8 cellular contexts compared by ENCODE assay signal in the genomic region with DNA sequence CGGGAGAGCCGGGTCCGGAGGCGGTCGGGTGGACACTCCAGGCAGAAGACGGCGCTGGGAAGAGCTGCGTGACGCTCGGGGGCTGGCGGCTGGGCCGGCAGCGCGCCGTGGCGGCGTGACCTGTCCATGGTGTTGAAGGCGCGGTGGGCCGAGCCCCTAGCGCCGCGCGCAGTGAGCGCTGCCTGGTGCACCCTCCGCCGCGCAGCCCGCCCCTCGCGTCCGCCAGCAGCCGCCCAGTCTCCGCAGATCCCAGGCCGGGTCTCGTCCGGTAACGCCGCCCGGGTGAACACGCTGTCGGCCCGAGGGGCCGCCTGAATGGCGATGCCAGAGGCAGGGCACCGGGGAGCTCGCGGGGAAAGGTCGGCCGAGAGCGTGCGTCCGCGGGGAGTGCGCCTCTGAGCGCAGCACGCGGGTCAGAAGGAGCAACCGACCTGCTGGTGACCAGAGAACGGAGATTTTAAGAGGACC. TPM values are rescaled to one million over a fixed set of nuclear protein-coding genes. Genes with fewer than 3 reads are reported as not detected.
DNase-seq lines count a peak whose midpoint lies in the region; ATAC-seq and TF ChIP-seq lines count a peak whose summit lies in the region.

No MANE protein-coding gene starts in this region.

- H3K36me3 Mint-ChIP-seq in CD8-positive, alpha-beta memory T cell = peaks cover 0 to 2% (median 0%) of the 10 kb centered on the region in 3 donors
- H3K36me3 Mint-ChIP-seq in activated T-cell treated with anti-CD3 and anti-CD28 coated beads, Interleukin-2, amount 50 U/mL, for 72 hours (ENCODE audit: insufficient read depth in 2 of 2) = peaks cover 0 to 3% of the 10 kb centered on the region in 2 donors

- H3K79me2 ChIP-seq in OCI-LY7 (ENCODE audit: insufficient read depth, low read depth, low read length) = no peaks in the 10 kb centered on the region

- peaks cover 0 to 4% (median 0%) of the 10 kb centered on the region in 5 donors for H3K9me3 Mint-ChIP-seq in CD8-positive, alpha-beta memory T cell
- H3K9me3 Mint-ChIP-seq in activated T-cell treated with anti-CD3 and anti-CD28 coated beads, Interleukin-2, amount 50 U/mL, for 72 hours = no peaks in the 10 kb centered on the region

- H3K27me3 Mint-ChIP-seq in CD8-positive, alpha-beta memory T cell = peaks cover 33 to 41% of the 10 kb centered on the region in 2 donors
- H3K27me3 Mint-ChIP-seq in activated T-cell treated with anti-CD3 and anti-CD28 coated beads, Interleukin-2, amount 50 U/mL, for 72 hours (ENCODE audit: low read depth) = peaks cover 40% of the 10 kb centered on the region

- peak overlapping the region; percentile 37 for H3K4me3 ChIP-seq in CD8-positive, alpha-beta memory T cell (ENCODE audit: low read length)
- H3K4me3 ChIP-seq in HUES6 (ENCODE audit: low read depth, low read length) (peak overlapping the region; percentile 81), neuron (ENCODE audit: low read length) (peak overlapping the region; percentile 97), OCI-LY7 (ENCODE audit: low read depth, low read length, poor library complexity, severe bottlenecking) (no peak overlapping the region)

- H3K9me3 ChIP-seq in CD8-positive, alpha-beta memory T cell (ENCODE audit: low read length) = no peaks in the 10 kb centered on the region
- H3K9me3 ChIP-seq in HUES6 (ENCODE audit: control insufficient read depth, insufficient read depth, low read depth, low read length) = no peaks in the 10 kb centered on the region
- H3K9me3 ChIP-seq in neuron (ENCODE audit: low read length) = no peaks in the 10 kb centered on the region
- H3K9me3 ChIP-seq in OCI-LY7 (ENCODE audit: low read length) = no peaks in the 10 kb centered on the region

- no peak overlapping the region for H3K27ac Mint-ChIP-seq in CD8-positive, alpha-beta memory T cell
- H3K27ac Mint-ChIP-seq in activated T-cell treated with anti-CD3 and anti-CD28 coated beads, Interleukin-2, amount 50 U/mL, for 72 hours = no peak overlapping the region

- no peaks in the 10 kb centered on the region for H4K20me1 ChIP-seq in OCI-LY7 (ENCODE audit: insufficient read depth, low read length)

- no peak for DNase-seq in CD8-positive, alpha-beta memory T cell
- DNase-seq in activated T-cell treated with anti-CD3 and anti-CD28 coated beads, Interleukin-2, amount 50 U/mL, for 72 hours = peak; percentile 38 to 50
- peak in 1 of 2 donors; percentile 11 for DNase-seq in foreskin keratinocyte
- no peak for DNase-seq in SKM-1 (lab: John Stamatoyannopoulos, UW; ENCODE audit: unreplicated experiment)
- DNase-seq in OCI-LY7 (ENCODE audit: low spot score) = no peak
- no peak for DNase-seq in NCI-H2029 treated with DMSO at 0.1 percent for 48 hours (lab: John Stamatoyannopoulos, UW)

- H3K4me2 ChIP-seq in OCI-LY7 (ENCODE audit: low read length) = no peak overlapping the region

- peaks cover 28% of the 10 kb centered on the region for H3K27me3 ChIP-seq in CD8-positive, alpha-beta memory T cell (ENCODE audit: insufficient read depth, low read length, poor library complexity, severe bottlenecking)
- H3K27me3 ChIP-seq in HUES6 (ENCODE audit: control insufficient read depth, insufficient read depth, low read length) (peaks cover 88% of the 10 kb centered on the region), foreskin keratinocyte (peaks cover 88% of the 10 kb centered on the region), neuron (ENCODE audit: insufficient read depth, low read length) (peaks cover 10% of the 10 kb centered on the region)

- H3K4me3 Mint-ChIP-seq in CD8-positive, alpha-beta memory T cell = peak overlapping the region; percentile 33 to 92 (median 70)
- H3K4me3 Mint-ChIP-seq in activated T-cell treated with anti-CD3 and anti-CD28 coated beads, Interleukin-2, amount 50 U/mL, for 72 hours = peak overlapping the region; percentile 86 to 92

- no peaks in the 10 kb centered on the region for H3K36me3 ChIP-seq in CD8-positive, alpha-beta memory T cell (ENCODE audit: insufficient read depth, low read length)
- H3K36me3 ChIP-seq in HUES6 (ENCODE audit: control insufficient read depth, insufficient read depth, low read length) (no peaks in the 10 kb centered on the region), neuron (ENCODE audit: insufficient read depth, low read length) (no peaks in the 10 kb centered on the region), OCI-LY7 (ENCODE audit: insufficient read depth, low read length) (no peaks in the 10 kb centered on the region)

- H3K4me1 Mint-ChIP-seq in CD8-positive, alpha-beta memory T cell = peaks cover 21 to 35% (median 30%) of the 10 kb centered on the region in 3 donors
- peaks cover 15% of the 10 kb centered on the region for H3K4me1 Mint-ChIP-seq in activated T-cell treated with anti-CD3 and anti-CD28 coated beads, Interleukin-2, amount 50 U/mL, for 72 hours (ENCODE audit: low read depth)

- H3K4me1 ChIP-seq in CD8-positive, alpha-beta memory T cell (ENCODE audit: insufficient read depth, low read length) = peaks cover 13% of the 10 kb centered on the region
- H3K4me1 ChIP-seq in HUES6 (ENCODE audit: control insufficient read depth, insufficient read depth, low read length) = peaks cover 21% of the 10 kb centered on the region
- H3K4me1 ChIP-seq in foreskin keratinocyte = no peaks in the 10 kb centered on the region
- peaks cover 36% of the 10 kb centered on the region for H3K4me1 ChIP-seq in neuron (ENCODE audit: insufficient read depth, low read length)
- H3K4me1 ChIP-seq in OCI-LY7 (ENCODE audit: insufficient read depth, low read length, poor library complexity, severe bottlenecking) = no peaks in the 10 kb centered on the region

- no peak for TF ChIP-seq CTCF in foreskin keratinocyte (conservative IDR thresholded peaks at IDR 0.05)
- TF ChIP-seq CTCF in OCI-LY7 (conservative IDR thresholded peaks at IDR 0.05; ENCODE audit: low read length) = no peak

- no peak overlapping the region for H3K27ac ChIP-seq in CD8-positive, alpha-beta memory T cell (ENCODE audit: low read depth, low read length)
- H3K27ac ChIP-seq in HUES6 (ENCODE audit: low read depth, low read length) (no peak overlapping the region), foreskin keratinocyte (no peak overlapping the region), OCI-LY7 (ENCODE audit: low read depth, low read length, poor library complexity, severe bottlenecking) (no peak overlapping the region)

- POLR2A ChIA-PET in CD8-positive, alpha-beta memory T cell (lab: Charles Lee) = no interaction called here
- POLR2A ChIA-PET in OCI-LY7 (lab: Charles Lee) = no interaction called here

- intact Hi-C loops in OCI-LY7 (cut with micrococcal nuclease; ENCODE audit: unreplicated experiment) = loop anchor here (5.0 kb wide), 1 partner anchor 459 kb away; no protein-coding TSS in a partner anchor

- CTCF ChIA-PET in CD8-positive, alpha-beta memory T cell (lab: Charles Lee) = interaction anchor here (1.2 kb wide), 1 partner anchor 60 kb away, joined by 4 read pairs; no protein-coding TSS in a partner anchor
- CTCF ChIA-PET in OCI-LY7 (lab: Charles Lee; ENCODE audit: unreplicated experiment) = no interaction called here

- no peaks in the 10 kb centered on the region for H3K9me2 ChIP-seq in OCI-LY7 (ENCODE audit: insufficient read depth, low read length)

- H3K9ac ChIP-seq in HUES6 (ENCODE audit: low read length) = no peak overlapping the region

- BruUV-seq in OCI-LY7 (replicated peaks; lab: Mats Ljungman, UMichigan) = no TSS peak

- peak; percentile 61 to 64 for ATAC-seq in activated T-cell treated with anti-CD3 and anti-CD28 coated beads, Interleukin-2, amount 50 U/mL, for 72 hours (replicated peaks in 1 of 2)
- ATAC-seq in foreskin keratinocyte = peak; percentile 75

- H2AFZ ChIP-seq in neuron (ENCODE audit: low read depth, low read length) = peak overlapping the region; percentile 96
- no peak overlapping the region for H2AFZ ChIP-seq in OCI-LY7 (ENCODE audit: low read length)

RNA-seq across cellular contexts. Expression of a gene that starts 0.7 kb away (rescaled TPM):
- total RNA-seq in CD8-positive, alpha-beta memory T cell = 1 to 10 TPM in 1 of 2 experiments, under 1 TPM in 1; 0.97 to 1.1 TPM
- polyA plus RNA-seq in CD8-positive, alpha-beta memory T cell = 0.02 TPM
- 1 to 10 TPM; 1.0 to 1.4 TPM for total RNA-seq in activated T-cell treated with anti-CD3 and anti-CD28 coated beads, Interleukin-2, amount 50 U/mL, for 72 hours
- total RNA-seq in foreskin keratinocyte (not detected in 2 replicates), OCI-LY7 (2022) (not detected in 2 replicates)
- not detected in 2 replicates for polyA plus RNA-seq in foreskin keratinocyte
- not detected in 2 replicates for total RNA-seq in OCI-LY7 (2014; rRNA removed; shearing (Covaris generic))

RNA-seq across cellular contexts. Expression of a gene that starts 58.5 kb away (rescaled TPM):
- total RNA-seq in CD8-positive, alpha-beta memory T cell = 100 to 1,000 TPM; 113 to 114 TPM
- polyA plus RNA-seq in CD8-positive, alpha-beta memory T cell = 82.0 TPM
- 10 to 100 TPM; 87.6 to 96.0 TPM for total RNA-seq in activated T-cell treated with anti-CD3 and anti-CD28 coated beads, Interleukin-2, amount 50 U/mL, for 72 hours
- total RNA-seq in foreskin keratinocyte (76.0 and 95.4 TPM in 2 replicates), OCI-LY7 (2022) (71.9 and 78.2 TPM in 2 replicates)
- 106 and 131 TPM in 2 replicates for polyA plus RNA-seq in foreskin keratinocyte
- 21.1 and 42.0 TPM in 2 replicates for total RNA-seq in OCI-LY7 (2014; rRNA removed; shearing (Covaris generic))

Comparison
In these comparisons a context has a peak if more than half of its experiments do, and no peak if none do; other contexts are left out.
1. DNase-seq: peak in activated T-cell treated with anti-CD3 and anti-CD28 coated beads, Interleukin-2, amount 50 U/mL, for 72 hours (2 of 2); none in CD8-positive, alpha-beta memory T cell (0 of 5), SKM-1 (single experiment), OCI-LY7 (single experiment) and NCI-H2029 treated with DMSO at 0.1 percent for 48 hours (single experiment).